8 cellular contexts compared by ENCODE assay signal in the genomic region with DNA sequence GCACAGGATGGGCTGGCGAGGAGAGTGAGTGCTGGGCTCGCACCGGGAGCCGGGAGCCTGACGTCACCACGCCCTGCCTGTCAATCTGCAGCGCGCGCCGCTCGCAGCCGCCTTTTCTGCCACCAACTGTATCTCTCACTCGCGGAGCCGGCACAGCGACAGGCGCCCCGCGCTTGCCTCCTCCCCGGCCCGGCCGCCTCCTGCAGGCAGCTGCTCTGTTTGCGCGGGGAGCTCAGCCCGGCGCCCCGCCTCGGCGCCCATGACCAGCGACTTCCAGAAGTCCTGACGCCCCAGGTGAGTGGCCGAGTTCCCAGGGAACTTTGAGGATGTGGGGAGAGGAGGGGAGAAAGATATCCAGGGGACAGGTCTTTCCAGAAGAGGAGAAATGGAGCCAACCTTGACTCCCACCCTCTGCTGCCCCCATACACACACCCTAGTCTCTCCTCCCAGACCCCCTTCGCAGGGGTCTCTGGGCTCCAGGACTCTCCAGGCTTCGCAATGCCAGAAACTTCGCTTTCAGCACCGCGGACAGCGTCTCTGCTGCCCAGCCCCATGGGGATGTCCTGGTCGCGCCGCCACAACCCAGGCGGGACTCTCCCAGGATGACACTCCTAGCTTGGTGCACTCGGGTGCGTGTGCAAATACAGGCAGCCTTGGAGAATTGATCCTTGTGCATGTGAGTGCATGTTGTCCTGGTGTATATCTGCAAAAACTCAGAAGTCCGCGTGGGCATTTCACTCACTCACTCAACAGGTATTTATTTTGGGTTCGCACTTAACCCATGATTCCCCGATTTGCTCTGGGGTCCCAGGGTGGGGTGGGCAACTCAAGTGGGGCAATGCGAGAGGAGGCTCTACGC. TPM values are rescaled to one million over a fixed set of nuclear protein-coding genes. Genes with fewer than 3 reads are reported as not detected.
A peak's percentile ranks its signal among the peaks of the same experiment; 100 is the strongest.
DNase-seq lines count a peak whose midpoint lies in the region; ATAC-seq and TF ChIP-seq lines count a peak whose summit lies in the region.

Gene GPR6 (plus strand): TSS at position 138 of the 859 bp plus-strand sequence. CDS start 802 bp downstream, outside the sequence.

- no peak within 1 kb of the TSS for H3K27ac Mint-ChIP-seq in osteocyte (ENCODE audit: unreplicated experiment)

- TF ChIP-seq CTCF in PC-3 (conservative IDR thresholded peaks at IDR 0.05; ENCODE audit: low read depth, low read length): no peak
- no peak for TF ChIP-seq CTCF in osteocyte (IDR thresholded peaks at IDR 0.05)

- no peaks in the 10 kb centered on the region for H3K79me2 ChIP-seq in PC-3 (ENCODE audit: low read length)

- no peaks in the 10 kb centered on the region for H3K36me3 Mint-ChIP-seq in osteocyte (ENCODE audit: unreplicated experiment)

- POLR2A ChIA-PET in PC-3 (lab: Charles Lee; ENCODE audit: unreplicated experiment): no interaction called here

- H3K4me1 Mint-ChIP-seq in osteocyte (ENCODE audit: unreplicated experiment): peaks cover 3% of the 10 kb centered on the region

- H3K4me2 ChIP-seq in PC-3 (ENCODE audit: low read length): no peak within 1 kb of the TSS
- peak within 1 kb of the TSS; percentile 28 for H3K4me2 ChIP-seq in skeletal muscle satellite cell (ENCODE audit: low read length)

- DNase-seq in DMS114 treated with DMSO at 0.1 percent for 48 hours (lab: John Stamatoyannopoulos, UW; ENCODE audit: unreplicated experiment): peak; percentile 9
- DNase-seq in HuH-7 (ENCODE audit: low spot score): peak; percentile 84
- peak; percentile 56 for DNase-seq in PC-3
- DNase-seq in amniotic epithelial cell (ENCODE audit: low read depth): peak; percentile 36
- DNase-seq in iPS DF 4.7 (ENCODE audit: extremely low read depth, low spot score): peak; percentile 76
- no peak for DNase-seq in NCI-H69 (lab: John Stamatoyannopoulos, UW)
- no peak for DNase-seq in osteocyte (ENCODE audit: extremely low spot score, unreplicated experiment)

- peaks cover 7% of the 10 kb centered on the region; the same call in 1 of the 2 replicates for H3K27me3 ChIP-seq in PC-3 (ENCODE audit: low read length)
- peaks cover 52% of the 10 kb centered on the region for H3K27me3 ChIP-seq in skeletal muscle satellite cell (ENCODE audit: control insufficient read depth, insufficient read depth, low read length)

- H3K36me3 ChIP-seq in PC-3 (ENCODE audit: low read depth, low read length): no peaks in the 10 kb centered on the region
- no peaks in the 10 kb centered on the region for H3K36me3 ChIP-seq in skeletal muscle satellite cell (ENCODE audit: insufficient read depth, low read length)

- H3K4me3 Mint-ChIP-seq in osteocyte (ENCODE audit: unreplicated experiment): no peak within 1 kb of the TSS

- H3K9me3 ChIP-seq in PC-3 (ENCODE audit: low read length): no peaks in the 10 kb centered on the region
- no peaks in the 10 kb centered on the region for H3K9me3 ChIP-seq in skeletal muscle satellite cell (replicated peaks; ENCODE audit: low read length)

- BruUV-seq in PC-3 (replicated peaks; lab: Mats Ljungman, UMichigan): no TSS peak

- H3K9me2 ChIP-seq in PC-3 (replicated peaks; ENCODE audit: low read length): no peaks in the 10 kb centered on the region

- peak; percentile 37; the same call in 1 of the 2 replicates for ATAC-seq in PC-3

- no peaks in the 10 kb centered on the region for H4K20me1 ChIP-seq in PC-3 (ENCODE audit: low read length)

- H3K27me3 Mint-ChIP-seq in osteocyte (ENCODE audit: unreplicated experiment): peaks cover 18% of the 10 kb centered on the region

- H3K4me1 ChIP-seq in PC-3 (ENCODE audit: insufficient read depth, low read length) (no peaks in the 10 kb centered on the region), skeletal muscle satellite cell (ENCODE audit: control insufficient read depth, insufficient read depth, low read length) (no peaks in the 10 kb centered on the region)

- H2AFZ ChIP-seq in PC-3 (ENCODE audit: low read length): no peak within 1 kb of the TSS

- CTCF ChIA-PET in PC-3 (lab: Charles Lee): no interaction called here

- intact Hi-C loops in PC-3 (cut with micrococcal nuclease): no loop called here

- no peaks in the 10 kb centered on the region for H3K9me3 Mint-ChIP-seq in osteocyte (ENCODE audit: unreplicated experiment)

- H3K9ac ChIP-seq in PC-3 (ENCODE audit: low read length): no peak within 1 kb of the TSS
- H3K9ac ChIP-seq in skeletal muscle satellite cell (ENCODE audit: low read depth, low read length): no peak within 1 kb of the TSS

- no peak within 1 kb of the TSS for H3K4me3 ChIP-seq in PC-3 (ENCODE audit: low read length)
- H3K4me3 ChIP-seq in skeletal muscle satellite cell (ENCODE audit: low read length): no peak within 1 kb of the TSS

- H3K27ac ChIP-seq in PC-3 (ENCODE audit: low read length): no peak within 1 kb of the TSS

- H3F3A ChIP-seq in PC-3 (ENCODE audit: low read length, unreplicated experiment): no peaks in the 10 kb centered on the region

RNA-seq across cellular contexts. Expression of gene GPR6, which starts in this region (rescaled TPM):
- total RNA-seq in PC-3 (2014; rRNA removed): not detected in 2 replicates
- total RNA-seq in skeletal muscle satellite cell (2012; rRNA removed): not detected in 2 replicates
- total RNA-seq in osteocyte: not detected in 2 replicates

Comparison
In these comparisons a context has a peak if more than half of its experiments do, and no peak if none do; other contexts are left out.
1. Peak in DNase-seq and ATAC-seq in PC-3; RNA of the gene not detected or under 1 TPM.
2. DNase-seq: peak in DMS114 treated with DMSO at 0.1 percent for 48 hours (single experiment), HuH-7 (single experiment), amniotic epithelial cell (single experiment) and iPS DF 4.7 (single experiment); none in NCI-H69 (single experiment) and osteocyte (single experiment).